1 cellular context compared by ENCODE assay signal in genomic region chr4:120850048-120850599, GRCh38.
TF ChIP-seq lines count a peak whose summit lies in the region.

No MANE protein-coding gene starts in this region.

TF ChIP-seq in GM23338, 12 proteins besides CTCF, POLR2A, EP300 and RAD21 (continued from another document):
- TF ChIP-seq ZNF462 (CRISPR knock-in tag; IDR thresholded peaks at IDR 0.05) (no peak), EZH2phosphoT487 (IDR thresholded peaks at IDR 0.05; ENCODE audit: unreplicated experiment) (no peak), CREB1 (CRISPR knock-in tag; IDR thresholded peaks at IDR 0.05; ENCODE audit: low read depth) (no peak), ETS1 (IDR thresholded peaks at IDR 0.05) (no peak), STAT1 (IDR thresholded peaks at IDR 0.05; ENCODE audit: unreplicated experiment) (no peak), NANOG (IDR thresholded peaks at IDR 0.05; ENCODE audit: borderline replicate concordance) (no peak)
- TF ChIP-seq, protein P1, sequence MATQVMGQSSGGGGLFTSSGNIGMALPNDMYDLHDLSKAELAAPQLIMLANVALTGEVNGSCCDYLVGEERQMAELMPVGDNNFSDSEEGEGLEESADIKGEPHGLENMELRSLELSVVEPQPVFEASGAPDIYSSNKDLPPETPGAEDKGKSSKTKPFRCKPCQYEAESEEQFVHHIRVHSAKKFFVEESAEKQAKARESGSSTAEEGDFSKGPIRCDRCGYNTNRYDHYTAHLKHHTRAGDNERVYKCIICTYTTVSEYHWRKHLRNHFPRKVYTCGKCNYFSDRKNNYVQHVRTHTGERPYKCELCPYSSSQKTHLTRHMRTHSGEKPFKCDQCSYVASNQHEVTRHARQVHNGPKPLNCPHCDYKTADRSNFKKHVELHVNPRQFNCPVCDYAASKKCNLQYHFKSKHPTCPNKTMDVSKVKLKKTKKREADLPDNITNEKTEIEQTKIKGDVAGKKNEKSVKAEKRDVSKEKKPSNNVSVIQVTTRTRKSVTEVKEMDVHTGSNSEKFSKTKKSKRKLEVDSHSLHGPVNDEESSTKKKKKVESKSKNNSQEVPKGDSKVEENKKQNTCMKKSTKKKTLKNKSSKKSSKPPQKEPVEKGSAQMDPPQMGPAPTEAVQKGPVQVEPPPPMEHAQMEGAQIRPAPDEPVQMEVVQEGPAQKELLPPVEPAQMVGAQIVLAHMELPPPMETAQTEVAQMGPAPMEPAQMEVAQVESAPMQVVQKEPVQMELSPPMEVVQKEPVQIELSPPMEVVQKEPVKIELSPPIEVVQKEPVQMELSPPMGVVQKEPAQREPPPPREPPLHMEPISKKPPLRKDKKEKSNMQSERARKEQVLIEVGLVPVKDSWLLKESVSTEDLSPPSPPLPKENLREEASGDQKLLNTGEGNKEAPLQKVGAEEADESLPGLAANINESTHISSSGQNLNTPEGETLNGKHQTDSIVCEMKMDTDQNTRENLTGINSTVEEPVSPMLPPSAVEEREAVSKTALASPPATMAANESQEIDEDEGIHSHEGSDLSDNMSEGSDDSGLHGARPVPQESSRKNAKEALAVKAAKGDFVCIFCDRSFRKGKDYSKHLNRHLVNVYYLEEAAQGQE (IDR thresholded peaks at IDR 0.05; ENCODE audit: unreplicated experiment): no peak
